1 cellular context compared by ENCODE assay signal in genomic region chr22:27982106-27982505, GRCh38.
TF ChIP-seq lines count a peak whose summit lies in the region.

No MANE protein-coding gene starts in this region.

TF ChIP-seq in GM23338, 12 proteins besides CTCF, POLR2A, EP300 and RAD21 (continued from another document):
- TF ChIP-seq ZNF462 (CRISPR knock-in tag; IDR thresholded peaks at IDR 0.05) (no peak), ZNF331 (CRISPR knock-in tag; IDR thresholded peaks at IDR 0.05; ENCODE audit: low read depth) (no peak), STAT1 (IDR thresholded peaks at IDR 0.05; ENCODE audit: unreplicated experiment) (no peak), ETS1 (IDR thresholded peaks at IDR 0.05) (no peak), EZH2phosphoT487 (IDR thresholded peaks at IDR 0.05; ENCODE audit: unreplicated experiment) (no peak), JUNB (IDR thresholded peaks at IDR 0.05; ENCODE audit: unreplicated experiment) (no peak), EZH2 (IDR thresholded peaks at IDR 0.05; ENCODE audit: low read depth, unreplicated experiment) (no peak), ZNF114 (CRISPR knock-in tag; IDR thresholded peaks at IDR 0.05) (no peak), CREB1 (CRISPR knock-in tag; IDR thresholded peaks at IDR 0.05; ENCODE audit: low read depth) (no peak), NANOG (IDR thresholded peaks at IDR 0.05; ENCODE audit: borderline replicate concordance) (no peak), POLR2AphosphoS5 (IDR thresholded peaks at IDR 0.05; ENCODE audit: low read depth) (no peak)
